ENCODE assay signal across 16 cellular contexts in genomic region chr13:49046002-49046401, GRCh38.
A peak's percentile ranks its signal among the peaks of the same experiment; 100 is the strongest.
DNase-seq lines count a peak whose midpoint lies in the region; ATAC-seq and TF ChIP-seq lines count a peak whose summit lies in the region.
"Had no signal": no experiment of that assay in that cellular context is flagged by ENCODE, and none has a peak within 500 bp of the region (broad histone marks: within the 10 kb centered on the region; RNA-seq: fewer than 3 reads in every experiment).

No MANE protein-coding gene starts in this region.

- no peak for ATAC-seq in stimulated activated naive B cell treated with anti-CD40 and anti-IgM and Interleukin-4, amounts not matched to agents 10 μg/mL and 1 μg/mL and 100 μg/mL, for 72 hours (replicated peaks)
- no peak for ATAC-seq in GM18505 (IDR thresholded peaks at IDR 0.05; ENCODE audit: unreplicated experiment)
- ATAC-seq: PC-3 had no signal

- TF ChIP-seq CTCF in fibroblast of the aortic adventitia (IDR thresholded peaks at IDR 0.05; ENCODE audit: insufficient read depth, low read length): no peak

- H3K4me1 Mint-ChIP-seq in stimulated activated naive B cell treated with anti-CD40 and anti-IgM and Interleukin-4, amounts not matched to agents 10 μg/mL and 1 μg/mL and 100 μg/mL, for 72 hours: peaks cover 6 to 15% of the 10 kb centered on the region in 2 donors
- H3K4me1 Mint-ChIP-seq: CD14-positive monocyte had no signal

- H3K27me3 ChIP-seq in adipocyte (replicated peaks; ENCODE audit: control insufficient read depth, insufficient read depth, low read length): no peaks in the 10 kb centered on the region

- no peak for TF ChIP-seq POLR2A in GM18505 (IDR thresholded peaks at IDR 0.05; ENCODE audit: borderline replicate concordance, extremely low read depth, insufficient read depth, insufficient read length)

- peak; percentile 17 for DNase-seq in NCI-H82 (lab: John Stamatoyannopoulos, UW)
- DNase-seq in NCI-H82 treated with DMSO at 0.1 percent for 48 hours (lab: John Stamatoyannopoulos, UW; ENCODE audit: unreplicated experiment): no peak
- peak; percentile 58 for DNase-seq in adipocyte (ENCODE audit: low read depth)
- DNase-seq in fibroblast of the aortic adventitia (ENCODE audit: low read depth): peak; percentile 27
- no peak for DNase-seq in stimulated activated naive B cell treated with anti-CD40 and anti-IgM and Interleukin-4, amounts not matched to agents 10 μg/mL and 1 μg/mL and 100 μg/mL, for 72 hours
- no peak for DNase-seq in NCI-H2171 (lab: John Stamatoyannopoulos, UW)
- DNase-seq in NCI-H1930 (lab: John Stamatoyannopoulos, UW): no peak
- DNase-seq: 8988T, DMS53, NCI-H2029 treated with DMSO at 0.1 percent for 48 hours, NCI-H2227 treated with DMSO at 0.1 percent for 48 hours, NCI-H526, PC-3 had no signal

- no peaks in the 10 kb centered on the region for H3K9me3 ChIP-seq in adipocyte (ENCODE audit: control insufficient read depth, low read length)

- H3K36me3 ChIP-seq in adipocyte (ENCODE audit: control insufficient read depth, insufficient read depth, low read length, severe bottlenecking): no peaks in the 10 kb centered on the region

- no peaks in the 10 kb centered on the region for H3K4me1 ChIP-seq in adipocyte (ENCODE audit: control insufficient read depth, insufficient read depth, low read length)

- no peak overlapping the region for H3K27ac Mint-ChIP-seq in stimulated activated naive B cell treated with anti-CD40 and anti-IgM and Interleukin-4, amounts not matched to agents 10 μg/mL and 1 μg/mL and 100 μg/mL, for 72 hours
- H3K27ac Mint-ChIP-seq: CD14-positive monocyte had no signal

- H3K4me3 ChIP-seq in adipocyte (ENCODE audit: low read length) (no peak overlapping the region), fibroblast of the aortic adventitia (ENCODE audit: low read depth, low read length) (no peak overlapping the region)
- H3K4me3 ChIP-seq: SK-N-MC had no signal

- H3K4me3 Mint-ChIP-seq in stimulated activated naive B cell treated with anti-CD40 and anti-IgM and Interleukin-4, amounts not matched to agents 10 μg/mL and 1 μg/mL and 100 μg/mL, for 72 hours: no peak overlapping the region
- H3K4me3 Mint-ChIP-seq: CD14-positive monocyte had no signal

- H3K27me3 Mint-ChIP-seq in stimulated activated naive B cell treated with anti-CD40 and anti-IgM and Interleukin-4, amounts not matched to agents 10 μg/mL and 1 μg/mL and 100 μg/mL, for 72 hours: no peaks in the 10 kb centered on the region

- peaks cover 28 to 60% of the 10 kb centered on the region in 2 donors for H3K36me3 Mint-ChIP-seq in stimulated activated naive B cell treated with anti-CD40 and anti-IgM and Interleukin-4, amounts not matched to agents 10 μg/mL and 1 μg/mL and 100 μg/mL, for 72 hours

- H3K9me3 Mint-ChIP-seq in stimulated activated naive B cell treated with anti-CD40 and anti-IgM and Interleukin-4, amounts not matched to agents 10 μg/mL and 1 μg/mL and 100 μg/mL, for 72 hours: peaks cover 0 to 2% of the 10 kb centered on the region in 2 donors

- no peak overlapping the region for H3K9ac ChIP-seq in adipocyte (ENCODE audit: low read length)

Comparison
In these comparisons a context has a peak if more than half of its experiments do, and no peak if none do; other contexts are left out.
1. DNase-seq: peak in NCI-H82 (single experiment), adipocyte (single experiment) and fibroblast of the aortic adventitia (single experiment); none in NCI-H82 treated with DMSO at 0.1 percent for 48 hours (single experiment), stimulated activated naive B cell treated with anti-CD40 and anti-IgM and Interleukin-4, amounts not matched to agents 10 μg/mL and 1 μg/mL and 100 μg/mL, for 72 hours (single experiment), NCI-H2171 (single experiment) and NCI-H1930 (0 of 2).